In genomic region chr6:25556516-25556915, GRCh38 we compare ENCODE assay signal across 8 cellular contexts.
DNase-seq lines count a peak whose midpoint lies in the region; ATAC-seq and TF ChIP-seq lines count a peak whose summit lies in the region.

No MANE protein-coding gene starts in this region.

- H3K4me3 Mint-ChIP-seq in GM23338 = no peak overlapping the region

- H3K9me3 Mint-ChIP-seq in GM23338 = no peaks in the 10 kb centered on the region

- no peak overlapping the region for H2AFZ ChIP-seq in GM23338

- H3K27me3 ChIP-seq in GM23338 (ENCODE audit: insufficient read depth) = no peaks in the 10 kb centered on the region

- ATAC-seq in GM23338 (peak; percentile 75), HG03139 (IDR thresholded peaks at IDR 0.05; ENCODE audit: unreplicated experiment) (no peak)

- no peaks in the 10 kb centered on the region for H3K79me2 ChIP-seq in GM23338 (replicated peaks; ENCODE audit: insufficient read depth)

- TF ChIP-seq CTCF in AG09309 (IDR thresholded peaks at IDR 0.05; ENCODE audit: control insufficient read depth, insufficient read depth, low read depth, low read length, missing control alignments) (peak; percentile 87), GM23338 (conservative IDR thresholded peaks at IDR 0.05; ENCODE audit: low read depth in 2 of 2) (peak; percentile 87 to 91)

- H3K36me3 ChIP-seq in GM23338 (ENCODE audit: insufficient read depth) = no peaks in the 10 kb centered on the region

- peak overlapping the region; percentile 41; the same call in 1 of the 2 replicates for H3K27ac Mint-ChIP-seq in GM23338

- DNase-seq in AG09309 (ENCODE audit: low read depth) (peak; percentile 27), GM23338 (ENCODE audit: low spot score) (peak; percentile 89), NCI-H226 (peak; percentile 4), cerebellar cortex (ENCODE audit: low spot score) (peak; percentile 86), kidney tubule cell (ENCODE audit: low spot score) (peak; percentile 71)
- peak; percentile 75 for DNase-seq in activated CD4-positive, alpha-beta T cell treated with anti-CD3 and anti-CD28 coated beads for 24 hours (ENCODE audit: low read depth in 2 of 2)
- DNase-seq in stimulated activated CD4-positive, alpha-beta T cell treated with anti-CD3 and anti-CD28 coated beads, Interleukin-4, amount 100 ng/mL, for 1 hour = peak; percentile 81

- H3K4me3 ChIP-seq in AG09309 (ENCODE audit: control insufficient read depth, low read depth, low read length) (no peak overlapping the region), GM23338 (no peak overlapping the region)

- no peaks in the 10 kb centered on the region for H3F3A ChIP-seq in GM23338 (replicated peaks; ENCODE audit: low read depth)

- H3K27ac ChIP-seq in GM23338 (ENCODE audit: low read depth) = no peak overlapping the region

- H3K4me1 ChIP-seq in GM23338 (ENCODE audit: insufficient read depth) = no peaks in the 10 kb centered on the region

- H4K20me1 ChIP-seq in GM23338 (replicated peaks; ENCODE audit: insufficient read depth) = no peaks in the 10 kb centered on the region

- no peaks in the 10 kb centered on the region; the same call in 1 of the 3 replicates for H3K36me3 Mint-ChIP-seq in GM23338 (ENCODE audit: low read depth)

- H3K9me2 ChIP-seq in GM23338 (ENCODE audit: insufficient read depth) = no peaks in the 10 kb centered on the region

- no peaks in the 10 kb centered on the region for H3K27me3 Mint-ChIP-seq in GM23338 (ENCODE audit: insufficient read depth, low read depth, poor library complexity)

- H3K4me1 Mint-ChIP-seq in GM23338 = peaks cover 7% of the 10 kb centered on the region; the same call in 2 of the 3 replicates

- H3K4me2 ChIP-seq in GM23338 = no peak overlapping the region

TF ChIP-seq in GM23338, 12 proteins besides CTCF, POLR2A, EP300 and RAD21:
- no peak for TF ChIP-seq NANOG (IDR thresholded peaks at IDR 0.05; ENCODE audit: borderline replicate concordance)
- TF ChIP-seq REST (IDR thresholded peaks at IDR 0.05; ENCODE audit: unreplicated experiment) = no peak
- TF ChIP-seq ETS1 (IDR thresholded peaks at IDR 0.05) = no peak
- TF ChIP-seq EZH2 (IDR thresholded peaks at IDR 0.05; ENCODE audit: low read depth, unreplicated experiment) = no peak
- TF ChIP-seq STAT1 (IDR thresholded peaks at IDR 0.05; ENCODE audit: unreplicated experiment) = no peak
- no peak for TF ChIP-seq POLR2AphosphoS5 (IDR thresholded peaks at IDR 0.05; ENCODE audit: low read depth)
- no peak for TF ChIP-seq CREB1 (CRISPR knock-in tag; IDR thresholded peaks at IDR 0.05; ENCODE audit: low read depth)
- TF ChIP-seq ZNF331 (CRISPR knock-in tag; IDR thresholded peaks at IDR 0.05; ENCODE audit: low read depth) = no peak
- TF ChIP-seq ZNF114 (CRISPR knock-in tag; IDR thresholded peaks at IDR 0.05) = no peak

Comparison
In these comparisons a context has a peak if more than half of its experiments do, and no peak if none do; other contexts are left out.
1. DNase-seq: peak in every context shown above with its lines; median percentile 89 in GM23338; 86 in cerebellar cortex; 81 in stimulated activated CD4-positive, alpha-beta T cell treated with anti-CD3 and anti-CD28 coated beads, Interleukin-4, amount 100 ng/mL, for 1 hour; 75 in activated CD4-positive, alpha-beta T cell treated with anti-CD3 and anti-CD28 coated beads for 24 hours; 71 in kidney tubule cell; 27 in AG09309; 4 in NCI-H226.